In the genomic region with DNA sequence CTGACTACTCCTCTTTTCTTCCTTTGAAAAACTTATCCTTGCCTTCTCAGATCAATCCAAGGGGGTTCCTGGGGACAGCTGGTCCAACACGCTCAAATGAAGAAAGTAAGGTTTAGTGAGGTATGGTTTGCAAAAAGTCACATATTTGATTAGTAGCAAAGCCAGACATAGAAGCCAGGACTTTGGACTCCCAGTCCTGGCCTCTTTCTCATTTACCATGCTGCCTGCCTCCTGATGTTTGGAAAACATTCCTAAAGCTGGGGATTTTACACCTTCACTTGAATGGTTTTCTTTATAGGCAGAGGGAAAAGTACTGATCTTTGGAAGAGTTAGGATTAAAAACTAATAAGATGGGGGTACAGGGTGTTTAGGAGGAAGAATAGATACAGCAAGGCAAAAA, we compare ENCODE assay signal across 21 cellular contexts. TPM values are rescaled to one million over a fixed set of nuclear protein-coding genes. Genes with fewer than 3 reads are reported as not detected.
"Had no signal": no experiment of that assay in that cellular context is flagged by ENCODE, and none has a peak within 500 bp of the region (broad histone marks: within the 10 kb centered on the region; RNA-seq: fewer than 3 reads in every experiment).

No MANE protein-coding gene starts in this region.

- H3K27ac ChIP-seq: breast epithelium, neutrophil, SJCRH30, VCaP had no signal

- ATAC-seq: natural killer cell; pancreas; stimulated activated naive CD8-positive, alpha-beta T cell treated with anti-CD3 and anti-CD28 coated beads, Interleukin-15, Interleukin-2, amounts not matched to agents 100 U/mL and 50 U/mL, for 24 hours had no signal

- H3K9me3 ChIP-seq: breast epithelium, esophagus squamous epithelium, neutrophil, pancreas, SJCRH30 had no signal

- H3K27ac Mint-ChIP-seq: natural killer cell had no signal

- H3K27me3 Mint-ChIP-seq: dendritic cell treated with granulocyte-macrophage colony-stimulating factor and Interleukin-4, amounts not matched to agents 40 ng/mL and 50 ng/mL, for 4 days had no signal

- H3K36me3 Mint-ChIP-seq: natural killer cell had no signal

- H3K9me3 Mint-ChIP-seq: dendritic cell treated with granulocyte-macrophage colony-stimulating factor and Interleukin-4, amounts not matched to agents 40 ng/mL and 50 ng/mL, for 4 days; natural killer cell had no signal

- H3K4me1 ChIP-seq: breast epithelium, pancreas had no signal

- H3K36me3 ChIP-seq: breast epithelium, esophagus squamous epithelium, pancreas, SJCRH30 had no signal

- DNase-seq: activated CD4-positive, alpha-beta T cell treated with anti-CD3 and anti-CD28 coated beads, Interleukin-2, amount 50 U/mL, for 1 hour; activated CD4-positive, CD25-positive, alpha-beta regulatory T cell treated with anti-CD3 and anti-CD28 coated beads, Interleukin-2, amount 50 U/mL, for 72 hours; activated CD8-positive, alpha-beta memory T cell treated with anti-CD3 and anti-CD28 coated beads, Interleukin-2, amount 50 U/mL, for 4 hours; activated effector memory CD4-positive, alpha-beta T cell treated with anti-CD3 and anti-CD28 coated beads, Interleukin-2, amount 50 U/mL, for 16 hours; activated naive CD4-positive, alpha-beta T cell treated with anti-CD3 and anti-CD28 coated beads, Interleukin-2, amount 50 U/mL, for 16 hours; activated T-cell treated with anti-CD3 and anti-CD28 coated beads, Interleukin-2, amount 50 U/mL, for 48 hours; effector memory CD4-positive, alpha-beta T cell; esophagus squamous epithelium; kidney; natural killer cell; pancreas; SJCRH30; stimulated activated CD4-positive, alpha-beta T cell treated with anti-CD3 and anti-CD28 coated beads, Interleukin-12 subunit alpha, Interleukin-12 subunit beta, amount 100 ng/mL, for 4 hours; stimulated activated CD4-positive, alpha-beta T cell treated with anti-CD3 and anti-CD28 coated beads, Interleukin-1b, Interleukin-23, amount 100 ng/mL, for 48 hours; stimulated activated naive CD8-positive, alpha-beta T cell treated with anti-CD3 and anti-CD28 coated beads, Interleukin-15, Interleukin-2, amounts not matched to agents 100 U/mL and 50 U/mL, for 24 hours; trophoblast cell had no signal

- H3K4me3 Mint-ChIP-seq: dendritic cell treated with granulocyte-macrophage colony-stimulating factor and Interleukin-4, amounts not matched to agents 40 ng/mL and 50 ng/mL, for 4 days; natural killer cell had no signal

- H3K4me3 ChIP-seq: breast epithelium, esophagus squamous epithelium, pancreas, SJCRH30 had no signal

- H3K27me3 ChIP-seq: breast epithelium, esophagus squamous epithelium, neutrophil, pancreas, SJCRH30 had no signal

RNA-seq across cellular contexts. Expression of gene PLA1A, which starts 48.1 kb away (rescaled TPM):
- total RNA-seq: endothelial cell of umbilical vein had no signal
